In genomic region chr12:113136128-113136989, GRCh38 we compare ENCODE assay signal across 8 cellular contexts. TPM values are rescaled to one million over a fixed set of nuclear protein-coding genes. Genes with fewer than 3 reads are reported as not detected.
DNase-seq lines count a peak whose midpoint lies in the region; TF ChIP-seq lines count a peak whose summit lies in the region.

No MANE protein-coding gene starts in this region.

- CTCF ChIA-PET in CD8-positive, alpha-beta memory T cell (lab: Charles Lee), result interaction anchor here (3.1 kb wide), 1 partner anchor 17 kb away, joined by 8 read pairs; no protein-coding TSS in a partner anchor

- H3K4me3 Mint-ChIP-seq in CD8-positive, alpha-beta memory T cell, result peak overlapping the region; percentile 63 to 81 (median 77)
- peak overlapping the region; percentile 74 for H3K4me3 Mint-ChIP-seq in activated T-cell treated with anti-CD3 and anti-CD28 coated beads, Interleukin-2, amount 50 U/mL, for 24 hours
- no peak overlapping the region for H3K4me3 Mint-ChIP-seq in osteocyte (ENCODE audit: unreplicated experiment)

- peaks cover 9 to 19% of the 10 kb centered on the region in 2 donors for H3K27me3 Mint-ChIP-seq in CD8-positive, alpha-beta memory T cell
- H3K27me3 Mint-ChIP-seq in activated T-cell treated with anti-CD3 and anti-CD28 coated beads, Interleukin-2, amount 50 U/mL, for 24 hours, result peaks cover 8% of the 10 kb centered on the region
- peaks cover 20% of the 10 kb centered on the region for H3K27me3 Mint-ChIP-seq in osteocyte (ENCODE audit: unreplicated experiment)

- peak overlapping the region; percentile 48 for H3K4me3 ChIP-seq in CD8-positive, alpha-beta memory T cell (ENCODE audit: low read length)
- peak overlapping the region; percentile 26 for H3K4me3 ChIP-seq in iPS-18c (ENCODE audit: insufficient read depth, low read depth, low read length)
- H3K4me3 ChIP-seq in WERI-Rb-1 (ENCODE audit: low read depth, low read length), result no peak overlapping the region

- no peaks in the 10 kb centered on the region for H3K36me3 Mint-ChIP-seq in CD8-positive, alpha-beta memory T cell
- no peaks in the 10 kb centered on the region for H3K36me3 Mint-ChIP-seq in activated T-cell treated with anti-CD3 and anti-CD28 coated beads, Interleukin-2, amount 50 U/mL, for 24 hours (ENCODE audit: low read depth)
- H3K36me3 Mint-ChIP-seq in osteocyte (ENCODE audit: unreplicated experiment), result no peaks in the 10 kb centered on the region

- no peaks in the 10 kb centered on the region for H3K27me3 ChIP-seq in CD8-positive, alpha-beta memory T cell (ENCODE audit: insufficient read depth, low read length, poor library complexity, severe bottlenecking)
- H3K27me3 ChIP-seq in WERI-Rb-1 (ENCODE audit: insufficient read depth, low read depth, severe bottlenecking), result no peaks in the 10 kb centered on the region

- no peak for TF ChIP-seq CTCF in WERI-Rb-1 (IDR thresholded peaks at IDR 0.05; ENCODE audit: low read depth, low read length)
- TF ChIP-seq CTCF in osteocyte (IDR thresholded peaks at IDR 0.05), result no peak

- no peaks in the 10 kb centered on the region for H3K36me3 ChIP-seq in CD8-positive, alpha-beta memory T cell (ENCODE audit: insufficient read depth, low read length)
- no peaks in the 10 kb centered on the region for H3K36me3 ChIP-seq in WERI-Rb-1

- no peaks in the 10 kb centered on the region for H3K9me3 ChIP-seq in CD8-positive, alpha-beta memory T cell (ENCODE audit: low read length)
- H3K9me3 ChIP-seq in iPS-18c (ENCODE audit: control insufficient read depth, insufficient read depth, low read length), result no peaks in the 10 kb centered on the region
- no peaks in the 10 kb centered on the region for H3K9me3 ChIP-seq in WERI-Rb-1 (ENCODE audit: severe bottlenecking)

- no peak overlapping the region for H3K27ac ChIP-seq in CD8-positive, alpha-beta memory T cell (ENCODE audit: low read depth, low read length)
- H3K27ac ChIP-seq in WERI-Rb-1, result no peak overlapping the region

- POLR2A ChIA-PET in CD8-positive, alpha-beta memory T cell (lab: Charles Lee), result interaction anchor here (0.5 kb wide), 1 partner anchor 101 kb away, joined by 3 read pairs; no protein-coding TSS in a partner anchor

- peaks cover 3 to 21% (median 12%) of the 10 kb centered on the region in 3 donors for H3K4me1 Mint-ChIP-seq in CD8-positive, alpha-beta memory T cell
- peaks cover 19% of the 10 kb centered on the region for H3K4me1 Mint-ChIP-seq in activated T-cell treated with anti-CD3 and anti-CD28 coated beads, Interleukin-2, amount 50 U/mL, for 24 hours (ENCODE audit: low read depth)
- peaks cover 2% of the 10 kb centered on the region for H3K4me1 Mint-ChIP-seq in osteocyte (ENCODE audit: unreplicated experiment)

- no peaks in the 10 kb centered on the region for H3K9me3 Mint-ChIP-seq in CD8-positive, alpha-beta memory T cell
- no peaks in the 10 kb centered on the region for H3K9me3 Mint-ChIP-seq in activated T-cell treated with anti-CD3 and anti-CD28 coated beads, Interleukin-2, amount 50 U/mL, for 24 hours
- H3K9me3 Mint-ChIP-seq in osteocyte (ENCODE audit: unreplicated experiment), result no peaks in the 10 kb centered on the region

- H3K4me1 ChIP-seq in CD8-positive, alpha-beta memory T cell (ENCODE audit: insufficient read depth, low read length), result peaks cover 14% of the 10 kb centered on the region

- H3K27ac Mint-ChIP-seq in CD8-positive, alpha-beta memory T cell, result peak overlapping the region in 7 of 8 donors; percentile 34 to 95 (median 91)
- peak overlapping the region; percentile 83 for H3K27ac Mint-ChIP-seq in activated T-cell treated with anti-CD3 and anti-CD28 coated beads, Interleukin-2, amount 50 U/mL, for 24 hours
- no peak overlapping the region for H3K27ac Mint-ChIP-seq in osteocyte (ENCODE audit: unreplicated experiment)

- DNase-seq in CD8-positive, alpha-beta memory T cell, result peak; percentile 33 to 64 (median 48)
- peak; percentile 29 for DNase-seq in NCI-H345 (lab: John Stamatoyannopoulos, UW)
- DNase-seq in activated T-cell treated with anti-CD3 and anti-CD28 coated beads, Interleukin-2, amount 50 U/mL, for 24 hours, result peak; percentile 71
- peak; percentile 25 for DNase-seq in stimulated activated CD8-positive, alpha-beta memory T cell treated with anti-CD3 and anti-CD28 coated beads, Interleukin-12 subunit alpha, Interleukin-12 subunit beta, amount 100 ng/mL, for 4 hours (ENCODE audit: low read depth)
- DNase-seq in WERI-Rb-1, result no peak
- no peak for DNase-seq in osteocyte (ENCODE audit: extremely low spot score, unreplicated experiment)
- no peak for DNase-seq in T1000 (lab: John Stamatoyannopoulos, UW)

RNA-seq across cellular contexts. Expression of gene RASAL1, which starts 0.8 kb away (rescaled TPM):
- total RNA-seq in CD8-positive, alpha-beta memory T cell, result under 1 TPM; 0.51 to 0.72 TPM
- 0.45 TPM for polyA plus RNA-seq in CD8-positive, alpha-beta memory T cell
- not detected in 2 replicates for total RNA-seq in osteocyte

RNA-seq across cellular contexts. Expression of gene CFAP73, which starts 13.2 kb away (rescaled TPM):
- total RNA-seq in CD8-positive, alpha-beta memory T cell, result under 1 TPM; 0.16 to 0.33 TPM
- not detected for polyA plus RNA-seq in CD8-positive, alpha-beta memory T cell
- not detected in 2 replicates for total RNA-seq in osteocyte

RNA-seq across cellular contexts. Expression of gene DDX54, which starts 48.9 kb away (rescaled TPM):
- total RNA-seq in CD8-positive, alpha-beta memory T cell, result 100 to 1,000 TPM; 131 to 133 TPM
- polyA plus RNA-seq in CD8-positive, alpha-beta memory T cell, result 47.7 TPM
- 52.8 and 52.9 TPM in 2 replicates for total RNA-seq in osteocyte

RNA-seq across cellular contexts. Expression of gene RITA1, which starts 49.2 kb away (rescaled TPM):
- 10 to 100 TPM; 21.1 to 22.5 TPM for total RNA-seq in CD8-positive, alpha-beta memory T cell
- 27.4 TPM for polyA plus RNA-seq in CD8-positive, alpha-beta memory T cell
- 19.9 and 20.5 TPM in 2 replicates for total RNA-seq in osteocyte

Comparison
In these comparisons a context has a peak if more than half of its experiments do, and no peak if none do; other contexts are left out.
1. DNase-seq: peak in CD8-positive, alpha-beta memory T cell (5 of 5), NCI-H345 (single experiment), activated T-cell treated with anti-CD3 and anti-CD28 coated beads, Interleukin-2, amount 50 U/mL, for 24 hours (single experiment) and stimulated activated CD8-positive, alpha-beta memory T cell treated with anti-CD3 and anti-CD28 coated beads, Interleukin-12 subunit alpha, Interleukin-12 subunit beta, amount 100 ng/mL, for 4 hours (single experiment); none in WERI-Rb-1 (single experiment), osteocyte (single experiment) and T1000 (single experiment).